1 cellular context compared by ENCODE assay signal in genomic region chr20:62875419-62876355, GRCh38.
TF ChIP-seq lines count a peak whose summit lies in the region.

No MANE protein-coding gene starts in this region.

TF ChIP-seq in A549, 52 proteins besides CTCF, POLR2A, EP300 and RAD21:
- TF ChIP-seq CHD2 (IDR thresholded peaks at IDR 0.05; ENCODE audit: low read length, partially characterized antibody) (peak; percentile 65), REST (IDR thresholded peaks at IDR 0.05) (peak; percentile 60), ESRRA (IDR thresholded peaks at IDR 0.05; ENCODE audit: borderline replicate concordance, low read length) (no peak), MYC (IDR thresholded peaks at IDR 0.05; ENCODE audit: borderline replicate concordance, low read length) (peak; percentile 66; the same call in 1 of the 2 replicates), USF2 (IDR thresholded peaks at IDR 0.05) (peak; percentile 74), TFCP2L1 (CRISPR knock-in tag; IDR thresholded peaks at IDR 0.05) (no peak), MAX (IDR thresholded peaks at IDR 0.05) (peak; percentile 52), E2F6 (IDR thresholded peaks at IDR 0.05; ENCODE audit: borderline replicate concordance, low read depth) (peak; percentile 50; the same call in 1 of the 2 replicates), HOXB5 (CRISPR knock-in tag; IDR thresholded peaks at IDR 0.05) (0 out of 2 replicates have a peak, but pooled peaks have one; percentile 21)
